In the genomic region with DNA sequence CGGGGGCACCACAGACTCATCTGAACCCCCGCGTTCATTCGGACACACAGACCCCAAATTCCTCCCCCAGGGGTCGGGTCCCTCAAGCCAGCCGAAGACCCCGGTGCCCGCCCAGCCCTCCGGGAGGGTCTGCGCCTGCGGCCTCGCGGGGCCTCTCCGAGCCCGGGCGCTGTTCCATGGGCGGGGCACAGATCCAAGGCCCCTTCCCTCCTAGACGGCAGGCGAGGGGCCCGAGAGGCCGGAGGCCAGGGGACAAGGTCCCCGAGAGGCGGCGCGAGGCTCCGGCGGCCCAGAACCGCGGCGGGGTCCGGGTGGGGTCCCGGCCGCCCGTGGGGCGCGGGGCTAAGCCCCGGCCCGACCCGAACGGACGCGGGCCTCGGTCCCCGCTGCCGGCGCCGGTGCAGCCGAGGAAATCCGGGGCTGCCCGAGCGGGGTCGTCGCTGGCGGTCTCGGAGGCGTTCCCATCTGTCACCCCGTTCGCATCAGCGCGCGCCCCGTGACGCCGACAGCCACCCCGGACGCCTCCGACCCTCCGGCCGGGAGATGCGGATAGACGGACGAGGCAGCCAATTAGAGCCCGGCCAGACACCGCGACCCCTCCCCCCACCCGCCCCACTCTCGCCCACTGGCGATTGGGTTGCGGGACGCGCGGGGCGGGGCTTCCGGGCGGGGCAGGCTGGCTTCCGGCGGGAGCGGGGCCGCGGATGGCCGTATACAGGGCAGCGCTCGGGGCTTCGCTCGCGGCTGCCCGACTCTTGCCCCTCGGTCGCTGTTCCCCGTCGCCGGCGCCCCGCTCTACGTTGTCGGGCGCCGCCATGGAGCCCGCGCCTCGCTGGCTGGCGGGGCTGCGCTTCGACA, we compare ENCODE assay signal across 8 cellular contexts. TPM values are rescaled to one million over a fixed set of nuclear protein-coding genes. Genes with fewer than 3 reads are reported as not detected.
A peak's percentile ranks its signal among the peaks of the same experiment; 100 is the strongest.
DNase-seq lines count a peak whose midpoint lies in the region; ATAC-seq, FAIRE-seq and TF ChIP-seq lines count a peak whose summit lies in the region.

A gene with protein sequence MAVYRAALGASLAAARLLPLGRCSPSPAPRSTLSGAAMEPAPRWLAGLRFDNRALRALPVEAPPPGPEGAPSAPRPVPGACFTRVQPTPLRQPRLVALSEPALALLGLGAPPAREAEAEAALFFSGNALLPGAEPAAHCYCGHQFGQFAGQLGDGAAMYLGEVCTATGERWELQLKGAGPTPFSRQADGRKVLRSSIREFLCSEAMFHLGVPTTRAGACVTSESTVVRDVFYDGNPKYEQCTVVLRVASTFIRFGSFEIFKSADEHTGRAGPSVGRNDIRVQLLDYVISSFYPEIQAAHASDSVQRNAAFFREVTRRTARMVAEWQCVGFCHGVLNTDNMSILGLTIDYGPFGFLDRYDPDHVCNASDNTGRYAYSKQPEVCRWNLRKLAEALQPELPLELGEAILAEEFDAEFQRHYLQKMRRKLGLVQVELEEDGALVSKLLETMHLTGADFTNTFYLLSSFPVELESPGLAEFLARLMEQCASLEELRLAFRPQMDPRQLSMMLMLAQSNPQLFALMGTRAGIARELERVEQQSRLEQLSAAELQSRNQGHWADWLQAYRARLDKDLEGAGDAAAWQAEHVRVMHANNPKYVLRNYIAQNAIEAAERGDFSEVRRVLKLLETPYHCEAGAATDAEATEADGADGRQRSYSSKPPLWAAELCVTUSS (plus strand): TSS at position 679 of the 858 bp plus-strand sequence. CDS start 26 bp downstream, at position 705.

- H4K20me1 ChIP-seq in HepG2 (ENCODE audit: insufficient read depth, low read length) = peaks cover 11% of the 10 kb centered on the region

- peak within 1 kb of the TSS; percentile 68 for H3K27ac Mint-ChIP-seq in dendritic cell treated with granulocyte-macrophage colony-stimulating factor and Interleukin-4, amounts not matched to agents 40 ng/mL and 50 ng/mL, for 4 days

- H3K36me3 ChIP-seq in HepG2 (replicated peaks in 1 of 2; ENCODE audit: control insufficient read depth in 1 of 2, insufficient read depth in 2 of 2, low read length in 2 of 2) = peaks cover 5 to 7% of the 10 kb centered on the region in 2 experiments; a peak in 3 of 5 replicates

- TF ChIP-seq RAD21 in HepG2 (CRISPR knock-in tag; IDR thresholded peaks at IDR 0.05) = peak; percentile 13; the same call in 1 of the 2 replicates

- intact Hi-C loops in dendritic cell treated with granulocyte-macrophage colony-stimulating factor and Interleukin-4, amounts not matched to agents 40 ng/mL and 50 ng/mL, for 4 days (cut with micrococcal nuclease) = loop anchor here (10.0 kb wide), 1 partner anchor 266 kb away; no protein-coding TSS in a partner anchor
- intact Hi-C loops in HepG2 (cut with micrococcal nuclease; ENCODE audit: unreplicated experiment) = no loop called here

- POLR2A ChIA-PET in HepG2 (lab: Yijun Ruan, JAX) = no interaction called here

- TF ChIP-seq CTCF in HepG2 (CRISPR knock-in tag; IDR thresholded peaks at IDR 0.05) = no peak

- BruUV-seq in HepG2 (replicated peaks; lab: Mats Ljungman, UMichigan) = TSS peak; percentile 81

- H3K9ac ChIP-seq in HepG2 (ENCODE audit: insufficient read depth, low read depth, low read length) = peak within 1 kb of the TSS; percentile 74

- TF ChIP-seq EP300 in HepG2 (IDR thresholded peaks at IDR 0.05; ENCODE audit: low read depth in 2 of 2, low read length in 2 of 2) = no peak
- no peak for TF ChIP-seq EP300 in HepG2 (CRISPR knock-in tag; IDR thresholded peaks at IDR 0.05; ENCODE audit: borderline replicate concordance)

- peak within 1 kb of the TSS; percentile 78 for H3K4me3 Mint-ChIP-seq in dendritic cell treated with granulocyte-macrophage colony-stimulating factor and Interleukin-4, amounts not matched to agents 40 ng/mL and 50 ng/mL, for 4 days

- peak within 1 kb of the TSS; percentile 99 for H3K4me2 ChIP-seq in HepG2 (ENCODE audit: low read depth, low read length)

- peak within 1 kb of the TSS; percentile 70 to 91 (median 88) for H3K4me3 ChIP-seq in HepG2 (replicated peaks in 1 of 3; ENCODE audit: insufficient read depth in 1 of 3, low read depth in 2 of 3, low read length in 3 of 3)

- no CpG with 5 or more reads among the region's 114 CpGs for WGBS in HepG2 (ENCODE audit: low lambda C conversion rate)

- in situ Hi-C loops in HepG2 (cut with HindIII; ENCODE audit: extremely low pct_ligation_motif_present, low pct_unique_long_range_greater_than_20kb) = no loop called here

- H3K79me2 ChIP-seq in HepG2 (ENCODE audit: insufficient read depth, low read length) = peaks cover 14% of the 10 kb centered on the region

- no peak within 1 kb of the TSS for H2AFZ ChIP-seq in HepG2 (ENCODE audit: low read length)

- no peaks in the 10 kb centered on the region for H3K27me3 ChIP-seq in HepG2 (ENCODE audit: control insufficient read depth in 1 of 2, insufficient read depth in 2 of 2, low read length in 2 of 2)

- H3K4me1 ChIP-seq in HepG2 (ENCODE audit: insufficient read depth, low read length) = peaks cover 38% of the 10 kb centered on the region

- H3K36me3 Mint-ChIP-seq in dendritic cell treated with granulocyte-macrophage colony-stimulating factor and Interleukin-4, amounts not matched to agents 40 ng/mL and 50 ng/mL, for 4 days (ENCODE audit: low read depth) = peaks cover 68% of the 10 kb centered on the region

- CTCF ChIA-PET in HepG2 (lab: Yijun Ruan, JAX; ENCODE audit: low intra/inter-chr PET ratio, low total read pairs) = no interaction called here

- peak; percentile 70 for ATAC-seq in GM19023 (IDR thresholded peaks at IDR 0.05; ENCODE audit: unreplicated experiment)
- ATAC-seq in HG03280 (IDR thresholded peaks at IDR 0.05; ENCODE audit: unreplicated experiment) = peak; percentile 69
- ATAC-seq in HepG2 = peak; percentile 80

- no peaks in the 10 kb centered on the region for H3K27me3 Mint-ChIP-seq in dendritic cell treated with granulocyte-macrophage colony-stimulating factor and Interleukin-4, amounts not matched to agents 40 ng/mL and 50 ng/mL, for 4 days

- no peaks in the 10 kb centered on the region for H3K9me3 Mint-ChIP-seq in dendritic cell treated with granulocyte-macrophage colony-stimulating factor and Interleukin-4, amounts not matched to agents 40 ng/mL and 50 ng/mL, for 4 days

- DNase-seq in AG08396 (ENCODE audit: low spot score) (peak; percentile 100), NCI-H69 (lab: John Stamatoyannopoulos, UW) (peak; percentile 95), HepG2 (ENCODE audit: low spot score) (peak; percentile 75)
- DNase-seq in activated CD4-positive, alpha-beta T cell treated with anti-CD3 and anti-CD28 coated beads, Interleukin-2, amount 50 U/mL, for 24 hours (ENCODE audit: low read depth in 1 of 2, low spot score in 1 of 2) = peak; percentile 82 to 87
- peak; percentile 89 to 90 for DNase-seq in stimulated activated CD4-positive, alpha-beta T cell treated with anti-CD3 and anti-CD28 coated beads, Interleukin-2, amount 100 ng/mL, for 48 hours

- H3K4me1 Mint-ChIP-seq in dendritic cell treated with granulocyte-macrophage colony-stimulating factor and Interleukin-4, amounts not matched to agents 40 ng/mL and 50 ng/mL, for 4 days (ENCODE audit: low read depth) = peaks cover 48% of the 10 kb centered on the region

- TF ChIP-seq POLR2A in HepG2 (IDR thresholded peaks at IDR 0.05; ENCODE audit: insufficient read depth in 1 of 2, low read depth in 2 of 2, low read length in 2 of 2) = peak; percentile 55 to 77; a peak in 3 of 4 replicates

- H3K27ac ChIP-seq in HepG2 (ENCODE audit: extremely low read length, insufficient read depth, low read length) = peak within 1 kb of the TSS; percentile 73

- peak; percentile 48 for FAIRE-seq in HepG2 (lab: Jason Lieb, UNC)

- H3K9me3 ChIP-seq in HepG2 (ENCODE audit: low read length) = no peaks in the 10 kb centered on the region

TF ChIP-seq in HepG2, 621 proteins besides CTCF, POLR2A, EP300 and RAD21 (continues in another document):
- TF ChIP-seq KLF6 (CRISPR knock-in tag; IDR thresholded peaks at IDR 0.05) (no peak), PLSCR1 (CRISPR knock-in tag; IDR thresholded peaks at IDR 0.05; ENCODE audit: borderline replicate concordance) (no peak), GATAD2A (CRISPR knock-in tag; IDR thresholded peaks at IDR 0.05) (no peak), ZNF224 (CRISPR knock-in tag; IDR thresholded peaks at IDR 0.05) (peak; percentile 31; the same call in 1 of the 2 replicates), SAP130 (CRISPR knock-in tag; IDR thresholded peaks at IDR 0.05; ENCODE audit: low read depth) (peak; percentile 58; the same call in 1 of the 2 replicates), GABPA (IDR thresholded peaks at IDR 0.05; ENCODE audit: low read depth, low read length) (peak; percentile 88), GABPA (CRISPR knock-in tag; IDR thresholded peaks at IDR 0.05; ENCODE audit: low read depth) (peak; percentile 89)

RNA-seq across cellular contexts. Expression of the gene that starts here (rescaled TPM):
- 12.5 and 19.0 TPM in 2 replicates for total RNA-seq in HepG2 (2016; rRNA removed; fragmentation: Illumina TruSeq; extraction: Trizol)
- 2.8 and 3.8 TPM in 2 replicates for total RNA-seq in HepG2 (2016; cell fraction: cytosol; rRNA removed; fragmentation: Illumina TruSeq; extraction: Trizol; ENCODE audit: low read depth)
- total RNA-seq in HepG2 (2016; cell fraction: insoluble cytoplasmic fraction; rRNA removed; fragmentation: Illumina TruSeq; extraction: Trizol) = 9.4 and 19.8 TPM in 2 replicates
- 6.0 and 7.6 TPM in 2 replicates for total RNA-seq in HepG2 (2016; cell fraction: membrane; rRNA removed; fragmentation: Illumina TruSeq; extraction: Trizol)
- total RNA-seq in HepG2 (2016; cell fraction: nucleus; rRNA removed; fragmentation: Illumina TruSeq; extraction: Trizol) = 18.8 and 19.9 TPM in 2 replicates
- polyA plus RNA-seq in HepG2 (2011; rRNA removed) = 14.4 and 18.7 TPM in 2 replicates
- 10.0 and 18.1 TPM in 2 replicates for polyA plus RNA-seq in HepG2 (2011; cell fraction: cytosol; rRNA removed)
- 88.6 and 104 TPM in 2 replicates for polyA plus RNA-seq in HepG2 (2011; cell fraction: nucleus; rRNA removed)
- 10.9 and 17.7 TPM in 2 replicates for polyA plus RNA-seq in HepG2 (2012)
- 3.5 and 4.0 TPM in 2 replicates for polyA plus RNA-seq in HepG2 (2016; cell fraction: cytosol; fragmentation: Illumina TruSeq; extraction: Trizol; ENCODE audit: low read depth)
- polyA plus RNA-seq in HepG2 (2016; cell fraction: insoluble cytoplasmic fraction; fragmentation: Illumina TruSeq; extraction: Trizol; ENCODE audit: low read depth) = 9.5 and 12.3 TPM in 2 replicates
- 4.9 and 5.3 TPM in 2 replicates for polyA plus RNA-seq in HepG2 (2016; cell fraction: membrane; fragmentation: Illumina TruSeq; extraction: Trizol; ENCODE audit: low read depth)
- polyA plus RNA-seq in HepG2 (2016; cell fraction: nucleus; fragmentation: Illumina TruSeq; extraction: Trizol; ENCODE audit: insufficient read depth, low read depth) = 54.2 and 57.7 TPM in 2 replicates
- polyA minus RNA-seq in HepG2 (2011; rRNA and poly(A)+ RNA removed; ENCODE audit: low replicate concordance) = 9.7 and 16.7 TPM in 2 replicates
- 6.4 and 6.9 TPM in 2 replicates for polyA minus RNA-seq in HepG2 (2011; cell fraction: cytosol; rRNA and poly(A)+ RNA removed)
- polyA minus RNA-seq in HepG2 (2011; cell fraction: nucleus; rRNA and poly(A)+ RNA removed) = 7.5 and 7.7 TPM in 2 replicates

Comparison
In these comparisons a context has a peak if more than half of its experiments do, and no peak if none do; other contexts are left out.
1. Peak in every context shown above with its lines: DNase-seq, ATAC-seq, H3K4me3 ChIP-seq and H3K27ac ChIP-seq.